8 cellular contexts compared by ENCODE assay signal in the genomic region with DNA sequence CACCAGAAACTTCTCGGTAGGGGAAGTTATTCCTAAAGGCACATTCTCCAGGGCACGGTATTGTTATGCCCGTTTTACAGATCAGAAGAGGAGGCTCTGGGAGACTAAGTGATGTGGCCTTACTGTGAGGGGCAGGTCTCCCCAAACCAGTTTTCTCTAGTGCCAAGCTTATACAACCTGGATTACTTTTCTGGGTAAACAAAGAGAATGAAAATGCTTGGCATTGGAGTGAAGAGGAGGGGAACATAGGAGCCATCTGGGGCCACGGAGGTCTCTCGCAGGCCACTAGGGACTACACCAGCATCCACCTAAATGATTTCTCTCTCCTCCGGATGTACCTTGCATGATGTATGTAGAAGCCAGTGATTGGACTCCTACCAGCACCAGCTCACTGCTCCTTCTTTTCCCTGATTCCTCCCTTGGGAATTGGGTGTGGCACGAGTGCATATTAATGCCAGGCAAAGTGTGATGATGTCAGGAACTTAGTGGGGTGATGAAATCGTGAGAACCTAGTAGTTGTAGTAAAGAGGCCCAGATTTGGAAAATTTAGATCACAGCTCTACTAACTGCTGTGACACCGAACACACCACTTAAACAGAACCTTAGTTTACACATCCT.
A peak's percentile ranks its signal among the peaks of the same experiment; 100 is the strongest.
DNase-seq lines count a peak whose midpoint lies in the region; ATAC-seq and TF ChIP-seq lines count a peak whose summit lies in the region.
"Had no signal": no experiment of that assay in that cellular context is flagged by ENCODE, and none has a peak within 500 bp of the region (broad histone marks: within the 10 kb centered on the region; RNA-seq: fewer than 3 reads in every experiment).

No MANE protein-coding gene starts in this region.

- H3K27ac ChIP-seq in mucosa of rectum (ENCODE audit: low read depth in 2 of 2, low read length in 2 of 2) = peak overlapping the region; percentile 75 to 78
- H3K27ac ChIP-seq: VCaP had no signal

- no peaks in the 10 kb centered on the region for H3K9me3 ChIP-seq in mucosa of rectum (ENCODE audit: control insufficient read depth in 2 of 2, low read length in 2 of 2)

- H3K27me3 ChIP-seq in mucosa of rectum (ENCODE audit: control insufficient read depth in 2 of 2, insufficient read depth in 2 of 2, low read length in 2 of 2) = peaks cover 0 to 3% of the 10 kb centered on the region in 2 donors

- H3K4me1 ChIP-seq in mucosa of rectum (ENCODE audit: control insufficient read depth in 2 of 2, insufficient read depth in 2 of 2, low read length in 2 of 2) = peaks cover 0 to 9% of the 10 kb centered on the region in 2 donors

- no peak for TF ChIP-seq CTCF in GM10266 (IDR thresholded peaks at IDR 0.05; ENCODE audit: control insufficient read depth, insufficient read depth, low read depth, missing control alignments)

- ATAC-seq in GM19455 (IDR thresholded peaks at IDR 0.05; ENCODE audit: unreplicated experiment) (no peak), GM21723 (IDR thresholded peaks at IDR 0.05; ENCODE audit: unreplicated experiment) (no peak), GM21737 (IDR thresholded peaks at IDR 0.05; ENCODE audit: unreplicated experiment) (no peak)

- peak overlapping the region; percentile 83 to 86 for H3K4me3 ChIP-seq in mucosa of rectum (ENCODE audit: low read length in 2 of 2)

- H3K9ac ChIP-seq in mucosa of rectum (ENCODE audit: low read depth in 1 of 2, low read length in 2 of 2) = peak overlapping the region; percentile 70 to 77

- peak; percentile 22 for DNase-seq in GM10266 (ENCODE audit: extremely low spot score)
- peak; percentile 41 for DNase-seq in NCI-H2107 treated with DMSO at 0.1 percent for 48 hours (lab: John Stamatoyannopoulos, UW; ENCODE audit: unreplicated experiment)
- DNase-seq in cerebellar cortex (ENCODE audit: low spot score) = peak; percentile 24

- no peaks in the 10 kb centered on the region for H3K36me3 ChIP-seq in mucosa of rectum (ENCODE audit: control insufficient read depth in 2 of 2, insufficient read depth in 2 of 2, low read length in 2 of 2)
